17 cellular contexts compared by ENCODE assay signal in the genomic region with DNA sequence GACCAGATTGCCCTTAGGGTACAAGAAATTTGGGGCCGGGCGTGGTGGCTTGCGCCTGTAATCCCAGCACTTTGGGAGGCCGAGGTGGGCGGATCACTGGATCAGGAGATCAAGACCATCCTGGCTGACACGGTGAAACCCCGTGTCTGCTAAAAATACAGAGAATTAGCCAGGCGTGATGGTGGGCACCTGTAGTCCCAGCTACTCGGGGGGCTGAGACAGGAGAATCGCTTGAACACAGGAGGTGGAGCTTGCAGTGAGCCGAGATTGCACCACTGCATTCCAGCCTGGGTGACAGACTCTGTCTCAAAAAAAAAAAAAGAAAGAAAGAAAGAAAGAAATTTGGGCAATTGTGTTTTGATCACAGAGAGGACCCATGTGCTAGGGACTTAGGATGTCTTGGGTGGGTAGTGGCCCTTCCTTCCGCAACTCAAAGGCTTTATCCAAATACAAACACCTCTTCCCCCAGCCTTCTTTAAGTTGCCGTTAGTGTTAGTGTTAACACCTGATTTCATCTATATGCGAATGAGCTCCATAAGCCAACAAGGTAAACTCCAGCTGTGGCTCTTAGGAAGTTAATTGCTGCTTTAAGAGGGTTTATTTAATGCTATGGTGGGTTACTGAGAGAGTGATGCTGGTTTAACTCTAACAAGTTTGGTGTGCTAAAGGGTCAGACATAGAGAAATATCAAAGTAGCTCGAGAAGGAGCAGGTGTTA. TPM values are rescaled to one million over a fixed set of nuclear protein-coding genes. Genes with fewer than 3 reads are reported as not detected.
DNase-seq lines count a peak whose midpoint lies in the region; ATAC-seq and TF ChIP-seq lines count a peak whose summit lies in the region.
"Had no signal": no experiment of that assay in that cellular context is flagged by ENCODE, and none has a peak within 500 bp of the region (broad histone marks: within the 10 kb centered on the region; RNA-seq: fewer than 3 reads in every experiment).

No MANE protein-coding gene starts in this region.

- ATAC-seq in Right ventricle myocardium superior (ENCODE audit: poor library complexity) (peak; percentile 8), left cardiac atrium (no peak), HG02623 (IDR thresholded peaks at IDR 0.05; ENCODE audit: unreplicated experiment) (peak; percentile 14), HG03520 (IDR thresholded peaks at IDR 0.05; ENCODE audit: unreplicated experiment) (peak; percentile 9), HG02938 (IDR thresholded peaks at IDR 0.05; ENCODE audit: unreplicated experiment) (no peak)

- DNase-seq in Right ventricle myocardium superior, result no peak
- DNase-seq in left cardiac atrium, result no peak
- no peak for DNase-seq in tibial artery
- DNase-seq in iPS-NIHi7 (ENCODE audit: extremely low spot score), result no peak
- DNase-seq in islet precursor cell, result no peak
- DNase-seq: ACHN, brain microvascular endothelial cell, DND-41, MG63, NCI-H526 treated with DMSO at 0.1 percent for 48 hours had no signal

- no peak overlapping the region for H3K4me3 ChIP-seq in tibial artery
- H3K4me3 ChIP-seq: hepatocyte, MG63, prostate gland, suprapubic skin had no signal

- H3K27me3 ChIP-seq in tibial artery, result no peaks in the 10 kb centered on the region
- H3K27me3 ChIP-seq: brain microvascular endothelial cell, MG63, suprapubic skin had no signal

- H3K27ac ChIP-seq in tibial artery, result peak overlapping the region; percentile 63 to 65
- H3K27ac ChIP-seq: brain microvascular endothelial cell, hepatocyte, prostate gland, suprapubic skin had no signal

- no peaks in the 10 kb centered on the region for H3K9me3 ChIP-seq in tibial artery
- H3K9me3 ChIP-seq: MG63, prostate gland, suprapubic skin had no signal

- peaks cover 0 to 22% (median 14%) of the 10 kb centered on the region in 4 donors for H3K4me1 ChIP-seq in tibial artery
- H3K4me1 ChIP-seq: prostate gland, suprapubic skin had no signal

- no peaks in the 10 kb centered on the region for H3K36me3 ChIP-seq in tibial artery
- H3K36me3 ChIP-seq: brain microvascular endothelial cell, MG63, prostate gland, suprapubic skin had no signal

- no peak for TF ChIP-seq CTCF in tibial artery (IDR thresholded peaks at IDR 0.05)

- intact Hi-C loops in Right ventricle myocardium superior (cut with DNase I) (no loop called here), left cardiac atrium (cut with DNase I) (no loop called here), tibial artery (cut with DNase I; ENCODE audit: low total_unique reads) (no loop called here)

RNA-seq across cellular contexts. Expression of gene CCDC110, which starts 8.6 kb away (rescaled TPM):
- total RNA-seq in Right ventricle myocardium superior (1.6 TPM), left cardiac atrium (1 to 10 TPM; 1.6 to 2.0 TPM)
- total RNA-seq: activated T-helper 1 cell treated with anti-CD3 and anti-CD28 coated beads, Interleukin-12 subunit alpha, Interleukin-12 subunit beta, Interleukin-2, Interleukin-4 antibody, amounts not matched to agents 30 ng/mL and 10 ng/mL and 1 ng/mL, durations not matched to agents 14 hours and 24 hours and 36 hours had no signal

RNA-seq across cellular contexts. Expression of gene UFSP2, which starts 54.4 kb away (rescaled TPM):
- total RNA-seq in Right ventricle myocardium superior (49.4 TPM), left cardiac atrium (10 to 100 TPM; 37.0 to 43.0 TPM)

RNA-seq across cellular contexts. Expression of gene PDLIM3, which starts 55.1 kb away (rescaled TPM):
- 208 TPM for total RNA-seq in Right ventricle myocardium superior
- 100 to 1,000 TPM; 319 to 692 TPM for total RNA-seq in left cardiac atrium
- total RNA-seq: activated T-helper 1 cell treated with anti-CD3 and anti-CD28 coated beads, Interleukin-12 subunit alpha, Interleukin-12 subunit beta, Interleukin-2, Interleukin-4 antibody, amounts not matched to agents 30 ng/mL and 10 ng/mL and 1 ng/mL, durations not matched to agents 14 hours and 24 hours and 36 hours had no signal

Comparison
In these comparisons a context has a peak if more than half of its experiments do, and no peak if none do; other contexts are left out.
1. ATAC-seq: peak in Right ventricle myocardium superior (single experiment), HG02623 (single experiment) and HG03520 (single experiment); none in left cardiac atrium (0 of 2) and HG02938 (single experiment).